8 cellular contexts compared by ENCODE assay signal in genomic region chr12:3872800-3873636, GRCh38. TPM values are rescaled to one million over a fixed set of nuclear protein-coding genes. Genes with fewer than 3 reads are reported as not detected.
DNase-seq lines count a peak whose midpoint lies in the region; ATAC-seq and TF ChIP-seq lines count a peak whose summit lies in the region.

TSS of gene PARP11 (minus strand) at chr12:3873399. CDS start at chr12:3873229, 170 bp downstream.

- H3K4me3 ChIP-seq in GM08714 (ENCODE audit: low read length), result peak within 1 kb of the TSS; percentile 84
- peak within 1 kb of the TSS; percentile 42 to 75 (median 72) for H3K4me3 ChIP-seq in thyroid gland (replicated peaks in 1 of 3)

- peak; percentile 88 for ATAC-seq in HG02610 (IDR thresholded peaks at IDR 0.05; ENCODE audit: unreplicated experiment)

- peak within 1 kb of the TSS; percentile 99 for H3K4me3 Mint-ChIP-seq in activated naive CD8-positive, alpha-beta T cell
- peak within 1 kb of the TSS; percentile 92 for H3K4me3 Mint-ChIP-seq in glutamatergic neuron (ENCODE audit: unreplicated experiment)
- H3K4me3 Mint-ChIP-seq in osteocyte (ENCODE audit: unreplicated experiment), result peak within 1 kb of the TSS; percentile 96

- H3K9me3 Mint-ChIP-seq in activated naive CD8-positive, alpha-beta T cell (ENCODE audit: low read depth), result no peaks in the 10 kb centered on the region
- H3K9me3 Mint-ChIP-seq in glutamatergic neuron (ENCODE audit: unreplicated experiment) (peaks cover 3% of the 10 kb centered on the region), osteocyte (ENCODE audit: unreplicated experiment) (peaks cover 14% of the 10 kb centered on the region)

- no peaks in the 10 kb centered on the region for H3K27me3 ChIP-seq in thyroid gland

- DNase-seq in NCI-H1105 (lab: John Stamatoyannopoulos, UW), result peak; percentile 94
- DNase-seq in SKM-1 treated with dmso at 0.1 percent for 144 hours (lab: John Stamatoyannopoulos, UW; ENCODE audit: unreplicated experiment), result peak; percentile 72
- DNase-seq in glutamatergic neuron, result peak; percentile 98
- peak; percentile 97 for DNase-seq in osteocyte (ENCODE audit: extremely low spot score, unreplicated experiment)
- peak; percentile 98 to 99 for DNase-seq in thyroid gland

- peak within 1 kb of the TSS; percentile 89 to 92 (median 89) for H3K27ac ChIP-seq in thyroid gland

- H3K4me1 ChIP-seq in thyroid gland, result peaks cover 13 to 15% of the 10 kb centered on the region in 2 donors

- peaks cover 5% of the 10 kb centered on the region for H3K36me3 Mint-ChIP-seq in activated naive CD8-positive, alpha-beta T cell
- H3K36me3 Mint-ChIP-seq in glutamatergic neuron (ENCODE audit: unreplicated experiment) (peaks cover 5% of the 10 kb centered on the region), osteocyte (ENCODE audit: unreplicated experiment) (peaks cover 2% of the 10 kb centered on the region)

- no peaks in the 10 kb centered on the region for H3K27me3 Mint-ChIP-seq in activated naive CD8-positive, alpha-beta T cell
- H3K27me3 Mint-ChIP-seq in glutamatergic neuron (ENCODE audit: unreplicated experiment) (peaks cover 5% of the 10 kb centered on the region), osteocyte (ENCODE audit: unreplicated experiment) (peaks cover 25% of the 10 kb centered on the region)

- 0% methylated on average over 41 to 55 of the region's 55 CpGs for WGBS in thyroid gland, 2 donors

- no peaks in the 10 kb centered on the region for H3K9me3 ChIP-seq in thyroid gland

- H3K4me1 Mint-ChIP-seq in activated naive CD8-positive, alpha-beta T cell (ENCODE audit: low read depth), result peaks cover 52% of the 10 kb centered on the region
- peaks cover 5% of the 10 kb centered on the region for H3K4me1 Mint-ChIP-seq in glutamatergic neuron (ENCODE audit: low read depth, unreplicated experiment)
- H3K4me1 Mint-ChIP-seq in osteocyte (ENCODE audit: unreplicated experiment), result peaks cover 17% of the 10 kb centered on the region

- TF ChIP-seq POLR2A in thyroid gland (IDR thresholded peaks at IDR 0.05), result peak in 1 of 2 donors; percentile 74

- peak within 1 kb of the TSS; percentile 99 for H3K27ac Mint-ChIP-seq in activated naive CD8-positive, alpha-beta T cell
- H3K27ac Mint-ChIP-seq in glutamatergic neuron (ENCODE audit: unreplicated experiment) (peak within 1 kb of the TSS; percentile 89), osteocyte (ENCODE audit: unreplicated experiment) (peak within 1 kb of the TSS; percentile 98)

- H3K36me3 ChIP-seq in thyroid gland, result no peaks in the 10 kb centered on the region

- intact Hi-C loops in thyroid gland (cut with DNase I), result loop anchor here (5.0 kb wide), 1 partner anchor 404 kb away; no protein-coding TSS in a partner anchor

- no peak for TF ChIP-seq CTCF in glutamatergic neuron (IDR thresholded peaks at IDR 0.05; ENCODE audit: partially characterized antibody, unreplicated experiment)
- TF ChIP-seq CTCF in osteocyte (IDR thresholded peaks at IDR 0.05), result no peak
- no peak for TF ChIP-seq CTCF in thyroid gland (IDR thresholded peaks at IDR 0.05)

RNA-seq across cellular contexts. Expression of gene PARP11, which starts in this region (rescaled TPM):
- 19.0 TPM for total RNA-seq in glutamatergic neuron (ENCODE audit: unreplicated experiment)
- 6.7 and 8.7 TPM in 2 replicates for total RNA-seq in osteocyte
- total RNA-seq in thyroid gland, result 10 to 100 TPM in 3 of 4 donors, 1 to 10 TPM in 1; 8.7 to 26.2 (median 15.4) TPM

Comparison
In these comparisons a context has a peak if more than half of its experiments do, and no peak if none do; other contexts are left out.
1. Peak in every context shown above with its lines: DNase-seq, ATAC-seq, H3K4me3 ChIP-seq and H3K27ac ChIP-seq.